In the genomic region with DNA sequence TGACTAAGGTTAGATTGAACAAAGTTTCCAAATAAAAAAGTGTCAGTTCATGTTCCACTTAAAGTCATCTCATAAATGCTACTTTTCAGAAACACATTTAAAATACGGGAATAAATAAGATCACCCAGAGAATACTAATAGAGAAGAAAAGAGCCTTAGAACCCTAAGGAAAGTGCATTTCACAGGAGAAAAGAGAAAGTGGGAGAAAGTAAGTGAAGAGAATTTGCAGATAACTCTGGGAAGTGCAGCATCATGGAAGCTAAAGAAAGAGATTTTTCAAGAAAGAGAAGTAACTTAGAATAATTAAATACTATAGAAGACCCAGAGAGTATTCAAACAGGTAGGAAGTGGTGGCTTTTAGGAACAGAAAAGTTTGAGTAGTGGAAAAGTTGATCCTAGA, we compare ENCODE assay signal across 11 cellular contexts.
"Had no signal": no experiment of that assay in that cellular context is flagged by ENCODE, and none has a peak within 500 bp of the region (broad histone marks: within the 10 kb centered on the region; RNA-seq: fewer than 3 reads in every experiment).

No MANE protein-coding gene starts in this region.

- H3K9ac ChIP-seq: GM23248 had no signal

- FAIRE-seq: H1, H54 had no signal

- DNase-seq: GM23248, GOT3, H7, H9, HCEC 1CT, HFFc6 had no signal

- H3K4me2 ChIP-seq: GM23338 had no signal

- H3K36me3 ChIP-seq: HAP-1 had no signal

- H3K9me3 ChIP-seq: HAP-1 had no signal

- H3K27ac ChIP-seq: GM23248 had no signal

- H2AFZ ChIP-seq: GM23248, GM23338 had no signal

- ATAC-seq: GM23338, HCT116 had no signal

- H3K4me3 ChIP-seq: GM23248, GM23338, HAP-1 had no signal
